Comparison of ENCODE assay signal across 20 cellular contexts in the genomic region with DNA sequence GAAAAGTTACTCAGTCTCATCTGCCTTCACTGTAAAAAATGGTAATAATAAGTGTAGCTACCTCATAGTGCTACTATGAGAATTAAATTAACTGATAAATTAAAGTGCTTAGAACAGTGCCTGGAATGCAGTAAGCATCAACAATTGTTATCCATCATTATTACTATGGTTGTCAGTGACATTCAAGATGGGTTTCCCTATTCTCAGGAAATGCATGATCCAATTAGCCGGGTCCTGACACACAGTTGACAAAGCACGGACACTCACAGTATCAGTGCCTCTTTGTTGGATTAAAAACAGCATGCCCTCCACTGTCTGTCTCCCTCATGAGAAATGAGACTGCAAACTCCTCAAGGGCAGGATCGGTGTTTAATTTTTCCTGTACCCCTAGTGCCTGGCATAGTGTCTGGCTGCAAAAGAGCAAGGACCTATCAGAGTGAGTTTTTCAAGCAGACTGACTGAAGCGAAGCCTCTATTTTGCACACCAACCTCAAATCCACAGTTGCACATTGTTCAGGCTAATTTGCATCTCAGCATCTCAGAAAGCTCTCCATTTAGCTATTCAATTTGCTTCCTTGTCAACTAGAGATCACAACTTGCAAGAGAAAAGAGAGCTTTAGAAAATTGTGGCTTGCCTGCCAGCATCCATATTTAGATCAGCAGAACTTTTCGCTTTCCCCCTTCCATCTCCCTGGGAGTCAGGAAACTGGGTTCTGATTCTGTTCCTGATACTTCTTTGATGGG.
DNase-seq lines count a peak whose midpoint lies in the region; TF ChIP-seq lines count a peak whose summit lies in the region.
"Had no signal": no experiment of that assay in that cellular context is flagged by ENCODE, and none has a peak within 500 bp of the region (broad histone marks: within the 10 kb centered on the region; RNA-seq: fewer than 3 reads in every experiment).

No MANE protein-coding gene starts in this region.

- no peak overlapping the region for H3K27ac ChIP-seq in A673 (ENCODE audit: low read depth, low read length, poor library complexity, severe bottlenecking)
- H3K27ac ChIP-seq in HUES48 (ENCODE audit: low read depth, low read length): peak overlapping the region; percentile 38
- H3K27ac ChIP-seq in caudate nucleus (ENCODE audit: low read depth, low read length): peak overlapping the region; percentile 65
- peak overlapping the region; percentile 75 for H3K27ac ChIP-seq in neural cell (ENCODE audit: low read length)
- no peak overlapping the region for H3K27ac ChIP-seq in ovary
- H3K27ac ChIP-seq: KMS-11, SJSA1 had no signal

- H3K9ac ChIP-seq in HUES48 (ENCODE audit: low read depth, low read length): no peak overlapping the region
- H3K9ac ChIP-seq in neural cell (ENCODE audit: low read length): peak overlapping the region; percentile 20
- H3K9ac ChIP-seq: KMS-11 had no signal

- POLR2A ChIA-PET in A673 (lab: Charles Lee; ENCODE audit: low non-redundant PET): no interaction called here

- in situ Hi-C loops in GM13977 (cut with MboI; ENCODE audit: low pct_unique_long_range_greater_than_20kb, low sequenced_read_pairs, unreplicated experiment): no loop called here

- no peak for TF ChIP-seq POLR2A in ovary (IDR thresholded peaks at IDR 0.05)

- CTCF ChIA-PET in A673 (lab: Charles Lee): no interaction called here

- TF ChIP-seq RAD21 in neural cell (conservative IDR thresholded peaks at IDR 0.05): peak; percentile 36

- BruUV-seq in A673 (replicated peaks; lab: Mats Ljungman, UMichigan): no TSS peak

- peak overlapping the region; percentile 3 for H3K4me2 ChIP-seq in neural cell (ENCODE audit: low read length)
- H3K4me2 ChIP-seq: KMS-11 had no signal

- no peaks in the 10 kb centered on the region for H4K20me1 ChIP-seq in neural cell (ENCODE audit: insufficient read depth)

- peaks cover 41% of the 10 kb centered on the region for H3K4me1 ChIP-seq in A673 (ENCODE audit: insufficient read depth, low read length, poor library complexity, severe bottlenecking)
- H3K4me1 ChIP-seq in HUES48 (ENCODE audit: control insufficient read depth, insufficient read depth, low read length): peaks cover 24% of the 10 kb centered on the region
- H3K4me1 ChIP-seq in ovary (ENCODE audit: insufficient read depth): peaks cover 1% of the 10 kb centered on the region

- no peak overlapping the region for H2AFZ ChIP-seq in neural cell (ENCODE audit: low read depth, low read length)

- DNase-seq in A673 (ENCODE audit: low spot score) (peak; percentile 37), caudate nucleus (lab: John Stamatoyannopoulos, UW) (peak in 17 of 61 donors; percentile 6 to 82 (median 18)), UCSD-AML1 (lab: John Stamatoyannopoulos, UW; ENCODE audit: unreplicated experiment) (no peak), NOMO-1 treated with dmso at 0.1 percent for 144 hours (lab: John Stamatoyannopoulos, UW; ENCODE audit: unreplicated experiment) (no peak), ovary (no peak), GM13977 (ENCODE audit: low spot score) (no peak)
- DNase-seq: EL, GF-D8, H9, IMR-90, NCI-H1092 treated with DMSO at 0.1 percent for 48 hours, NCI-H1436 treated with DMSO at 0.1 percent for 48 hours, NCI-H1930, NCI-H510A, NCI-H774, OCI-M1 had no signal

- no peaks in the 10 kb centered on the region for H3K9me2 ChIP-seq in neural cell (ENCODE audit: insufficient read depth, low read length)

- H3K27me3 ChIP-seq in A673 (replicated peaks; ENCODE audit: insufficient read depth, low read depth, low read length, poor library complexity) (no peaks in the 10 kb centered on the region), HUES48 (ENCODE audit: control insufficient read depth, insufficient read depth, low read length) (no peaks in the 10 kb centered on the region), neural cell (ENCODE audit: insufficient read depth, low read depth, low read length) (no peaks in the 10 kb centered on the region), ovary (no peaks in the 10 kb centered on the region)
- H3K27me3 ChIP-seq: SJSA1 had no signal

- H3K4me3 ChIP-seq in A673 (ENCODE audit: low read depth, low read length, poor library complexity, severe bottlenecking) (no peak overlapping the region), HUES48 (ENCODE audit: low read depth, low read length) (no peak overlapping the region), neural cell (ENCODE audit: low read length) (peak overlapping the region; percentile 6), ovary (no peak overlapping the region)
- H3K4me3 ChIP-seq: SJSA1 had no signal

- no peaks in the 10 kb centered on the region for H3F3A ChIP-seq in neural cell (ENCODE audit: insufficient read depth, low read length, poor library complexity, severe bottlenecking)

- intact Hi-C loops in A673 (cut with micrococcal nuclease; ENCODE audit: unreplicated experiment) (loop anchor here (10.0 kb wide), 1 partner anchor 481 kb away; no protein-coding TSS in a partner anchor), ovary (cut with DNase I) (no loop called here)

- H3K36me3 ChIP-seq in A673 (ENCODE audit: insufficient read depth, low read length, poor library complexity, severe bottlenecking) (no peaks in the 10 kb centered on the region), HUES48 (ENCODE audit: control insufficient read depth, insufficient read depth, low read length) (peaks cover 6% of the 10 kb centered on the region; the same call in 1 of the 2 replicates), neural cell (ENCODE audit: insufficient read depth, low read length) (no peaks in the 10 kb centered on the region), ovary (no peaks in the 10 kb centered on the region)
- H3K36me3 ChIP-seq: SJSA1 had no signal

- no peaks in the 10 kb centered on the region for H3K79me2 ChIP-seq in neural cell (replicated peaks; ENCODE audit: insufficient read depth, low read length)

- peak; percentile 65 for TF ChIP-seq EP300 in neural cell (conservative IDR thresholded peaks at IDR 0.05; ENCODE audit: poor library complexity, severe bottlenecking)
- TF ChIP-seq EP300 in ovary (IDR thresholded peaks at IDR 0.05): no peak

- 94 to 96% (median 94%) methylated on average over 5 of the region's 5 CpGs for WGBS in ovary, 3 donors

- TF ChIP-seq CTCF in A673 (conservative IDR thresholded peaks at IDR 0.05; ENCODE audit: low read depth, low read length) (no peak), neural cell (IDR thresholded peaks at IDR 0.05; ENCODE audit: poor library complexity, severe bottlenecking) (no peak), ovary (IDR thresholded peaks at IDR 0.05) (no peak), GM13977 (IDR thresholded peaks at IDR 0.05; ENCODE audit: extremely low read depth, insufficient read depth, missing control alignments) (no peak)

- H3K9me3 ChIP-seq in A673 (ENCODE audit: low read depth, low read length, poor library complexity, severe bottlenecking) (no peaks in the 10 kb centered on the region), HUES48 (ENCODE audit: control insufficient read depth, insufficient read depth, low read length) (no peaks in the 10 kb centered on the region), neural cell (ENCODE audit: low read length) (no peaks in the 10 kb centered on the region), ovary (no peaks in the 10 kb centered on the region)
- H3K9me3 ChIP-seq: SJSA1 had no signal

TF ChIP-seq in neural cell, 6 proteins besides CTCF, POLR2A, EP300 and RAD21:
- TF ChIP-seq, protein P1, sequence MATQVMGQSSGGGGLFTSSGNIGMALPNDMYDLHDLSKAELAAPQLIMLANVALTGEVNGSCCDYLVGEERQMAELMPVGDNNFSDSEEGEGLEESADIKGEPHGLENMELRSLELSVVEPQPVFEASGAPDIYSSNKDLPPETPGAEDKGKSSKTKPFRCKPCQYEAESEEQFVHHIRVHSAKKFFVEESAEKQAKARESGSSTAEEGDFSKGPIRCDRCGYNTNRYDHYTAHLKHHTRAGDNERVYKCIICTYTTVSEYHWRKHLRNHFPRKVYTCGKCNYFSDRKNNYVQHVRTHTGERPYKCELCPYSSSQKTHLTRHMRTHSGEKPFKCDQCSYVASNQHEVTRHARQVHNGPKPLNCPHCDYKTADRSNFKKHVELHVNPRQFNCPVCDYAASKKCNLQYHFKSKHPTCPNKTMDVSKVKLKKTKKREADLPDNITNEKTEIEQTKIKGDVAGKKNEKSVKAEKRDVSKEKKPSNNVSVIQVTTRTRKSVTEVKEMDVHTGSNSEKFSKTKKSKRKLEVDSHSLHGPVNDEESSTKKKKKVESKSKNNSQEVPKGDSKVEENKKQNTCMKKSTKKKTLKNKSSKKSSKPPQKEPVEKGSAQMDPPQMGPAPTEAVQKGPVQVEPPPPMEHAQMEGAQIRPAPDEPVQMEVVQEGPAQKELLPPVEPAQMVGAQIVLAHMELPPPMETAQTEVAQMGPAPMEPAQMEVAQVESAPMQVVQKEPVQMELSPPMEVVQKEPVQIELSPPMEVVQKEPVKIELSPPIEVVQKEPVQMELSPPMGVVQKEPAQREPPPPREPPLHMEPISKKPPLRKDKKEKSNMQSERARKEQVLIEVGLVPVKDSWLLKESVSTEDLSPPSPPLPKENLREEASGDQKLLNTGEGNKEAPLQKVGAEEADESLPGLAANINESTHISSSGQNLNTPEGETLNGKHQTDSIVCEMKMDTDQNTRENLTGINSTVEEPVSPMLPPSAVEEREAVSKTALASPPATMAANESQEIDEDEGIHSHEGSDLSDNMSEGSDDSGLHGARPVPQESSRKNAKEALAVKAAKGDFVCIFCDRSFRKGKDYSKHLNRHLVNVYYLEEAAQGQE (IDR thresholded peaks at IDR 0.05; ENCODE audit: borderline replicate concordance): no peak
- no peak for TF ChIP-seq TAF1 (IDR thresholded peaks at IDR 0.05; ENCODE audit: low read depth)
- no peak for TF ChIP-seq SMC3 (conservative IDR thresholded peaks at IDR 0.05; ENCODE audit: poor library complexity)
- TF ChIP-seq EZH2 (IDR thresholded peaks at IDR 0.05; ENCODE audit: borderline replicate concordance, insufficient read depth, low read length, poor library complexity, severe bottlenecking): no peak
- TF ChIP-seq MXI1 (conservative IDR thresholded peaks at IDR 0.05; ENCODE audit: poor library complexity, severe bottlenecking): no peak
- peak; percentile 45 for TF ChIP-seq POLR2AphosphoS5 (IDR thresholded peaks at IDR 0.05)

Comparison
In these comparisons a context has a peak if more than half of its experiments do, and no peak if none do; other contexts are left out.
1. H3K27ac ChIP-seq: peak in HUES48 (single experiment), caudate nucleus (single experiment) and neural cell (single experiment); none in A673 (single experiment) and ovary (0 of 2).